Comparison of ENCODE assay signal across 20 cellular contexts in the genomic region with DNA sequence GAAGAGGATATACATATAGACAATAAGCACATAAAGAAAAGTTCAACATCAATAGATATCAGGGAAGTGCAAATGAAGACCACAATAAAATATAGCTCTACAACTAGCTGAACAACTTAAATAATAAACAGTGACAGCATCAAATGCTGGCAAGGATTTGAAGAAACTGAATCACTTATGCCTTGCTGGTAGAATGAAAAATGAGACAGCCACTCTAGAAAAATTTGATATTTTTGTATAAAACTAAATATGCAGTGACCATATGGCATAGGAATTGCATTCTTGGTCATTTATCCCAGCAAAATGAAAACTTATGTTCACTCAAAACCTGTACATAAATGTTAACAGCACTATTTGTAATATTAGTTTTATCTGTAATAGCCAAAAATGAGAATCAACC.
DNase-seq lines count a peak whose midpoint lies in the region; ATAC-seq and TF ChIP-seq lines count a peak whose summit lies in the region.
"Had no signal": no experiment of that assay in that cellular context is flagged by ENCODE, and none has a peak within 500 bp of the region (broad histone marks: within the 10 kb centered on the region; RNA-seq: fewer than 3 reads in every experiment).

No MANE protein-coding gene starts in this region.

- CTCF ChIA-PET in PC-3 (lab: Charles Lee), result no interaction called here

- H3K9me3 ChIP-seq in PC-3 (ENCODE audit: low read length) (no peaks in the 10 kb centered on the region), stomach (peaks cover 7 to 17% (median 17%) of the 10 kb centered on the region in 4 donors)
- H3K9me3 ChIP-seq: BE2C had no signal

- no peaks in the 10 kb centered on the region for H4K20me1 ChIP-seq in PC-3 (ENCODE audit: low read length)

- TF ChIP-seq EP300 in stomach (IDR thresholded peaks at IDR 0.05), result no peak

- no peak overlapping the region for H3K4me2 ChIP-seq in PC-3 (ENCODE audit: low read length)

- no peak overlapping the region for H2AFZ ChIP-seq in PC-3 (ENCODE audit: low read length)

- H3K4me1 ChIP-seq in PC-3 (ENCODE audit: insufficient read depth, low read length) (no peaks in the 10 kb centered on the region), stomach (no peaks in the 10 kb centered on the region)
- H3K4me1 ChIP-seq: BE2C had no signal

- no peak overlapping the region for H3K9ac ChIP-seq in PC-3 (ENCODE audit: low read length)

- H3K36me3 ChIP-seq in PC-3 (ENCODE audit: low read depth, low read length), result no peaks in the 10 kb centered on the region
- no peaks in the 10 kb centered on the region for H3K36me3 ChIP-seq in stomach
- H3K36me3 ChIP-seq: BE2C had no signal

- H3K27me3 ChIP-seq in PC-3 (ENCODE audit: low read length), result no peaks in the 10 kb centered on the region
- H3K27me3 ChIP-seq in stomach, result no peaks in the 10 kb centered on the region
- H3K27me3 ChIP-seq: BE2C had no signal

- intact Hi-C loops in PC-3 (cut with micrococcal nuclease) (no loop called here), stomach (cut with DNase I; ENCODE audit: low total_unique reads) (no loop called here)

- ATAC-seq in PC-3, result peak; percentile 20; the same call in 1 of the 2 replicates
- no peak for ATAC-seq in activated CD4-positive, CD25-positive, alpha-beta regulatory T cell treated with anti-CD3 and anti-CD28 coated beads, Interleukin-2, amount 50 U/mL, for 24 hours
- ATAC-seq: GM12878 had no signal

- H3F3A ChIP-seq in PC-3 (ENCODE audit: low read length, unreplicated experiment), result no peaks in the 10 kb centered on the region

- H3K9me2 ChIP-seq in PC-3 (replicated peaks; ENCODE audit: low read length), result no peaks in the 10 kb centered on the region

- no peak for TF ChIP-seq POLR2A in stomach (IDR thresholded peaks at IDR 0.05)

- H3K4me3 ChIP-seq in PC-3 (ENCODE audit: low read length), result no peak overlapping the region
- no peak overlapping the region for H3K4me3 ChIP-seq in stomach
- H3K4me3 ChIP-seq: GM12878 had no signal

- no peaks in the 10 kb centered on the region for H3K79me2 ChIP-seq in PC-3 (ENCODE audit: low read length)

- TF ChIP-seq CTCF in PC-3 (conservative IDR thresholded peaks at IDR 0.05; ENCODE audit: low read depth, low read length), result no peak
- no peak for TF ChIP-seq CTCF in stomach (IDR thresholded peaks at IDR 0.05)

- BruUV-seq in PC-3 (replicated peaks; lab: Mats Ljungman, UMichigan), result no TSS peak

- DNase-seq in NCI-H510A treated with DMSO at 0.1 percent for 48 hours (lab: John Stamatoyannopoulos, UW) (peak; percentile 50), NCI-H510A (lab: John Stamatoyannopoulos, UW) (no peak), PC-3 (no peak), dedifferentiated amniotic fluid mesenchymal stem cell (ENCODE audit: extremely low spot score) (peak; percentile 78), stomach (no peak), UCSD-AML1 (lab: John Stamatoyannopoulos, UW; ENCODE audit: unreplicated experiment) (no peak)
- DNase-seq: ACHN; BE2C; C1 segment of cervical spinal cord; CD4-positive, CD25-positive, alpha-beta regulatory T cell; CD8-positive, alpha-beta memory T cell; COR-L47; DMS 273 treated with DMSO at 0.1 percent for 48 hours; DND-41; EL; GOT3; H9; IMR-90 had no signal

- POLR2A ChIA-PET in PC-3 (lab: Charles Lee; ENCODE audit: unreplicated experiment), result interaction anchor here (0.6 kb wide), 1 partner anchor 1730 kb away, joined by 3 read pairs; no protein-coding TSS in a partner anchor

- H3K27ac ChIP-seq in PC-3 (ENCODE audit: low read length), result no peak overlapping the region
- no peak overlapping the region for H3K27ac ChIP-seq in stomach

Comparison
In these comparisons a context has a peak if more than half of its experiments do, and no peak if none do; other contexts are left out.
1. DNase-seq: peak in NCI-H510A treated with DMSO at 0.1 percent for 48 hours (single experiment) and dedifferentiated amniotic fluid mesenchymal stem cell (single experiment); none in NCI-H510A (single experiment), PC-3 (single experiment), stomach (single experiment) and UCSD-AML1 (single experiment).